ENCODE assay signal across 8 cellular contexts in the genomic region with DNA sequence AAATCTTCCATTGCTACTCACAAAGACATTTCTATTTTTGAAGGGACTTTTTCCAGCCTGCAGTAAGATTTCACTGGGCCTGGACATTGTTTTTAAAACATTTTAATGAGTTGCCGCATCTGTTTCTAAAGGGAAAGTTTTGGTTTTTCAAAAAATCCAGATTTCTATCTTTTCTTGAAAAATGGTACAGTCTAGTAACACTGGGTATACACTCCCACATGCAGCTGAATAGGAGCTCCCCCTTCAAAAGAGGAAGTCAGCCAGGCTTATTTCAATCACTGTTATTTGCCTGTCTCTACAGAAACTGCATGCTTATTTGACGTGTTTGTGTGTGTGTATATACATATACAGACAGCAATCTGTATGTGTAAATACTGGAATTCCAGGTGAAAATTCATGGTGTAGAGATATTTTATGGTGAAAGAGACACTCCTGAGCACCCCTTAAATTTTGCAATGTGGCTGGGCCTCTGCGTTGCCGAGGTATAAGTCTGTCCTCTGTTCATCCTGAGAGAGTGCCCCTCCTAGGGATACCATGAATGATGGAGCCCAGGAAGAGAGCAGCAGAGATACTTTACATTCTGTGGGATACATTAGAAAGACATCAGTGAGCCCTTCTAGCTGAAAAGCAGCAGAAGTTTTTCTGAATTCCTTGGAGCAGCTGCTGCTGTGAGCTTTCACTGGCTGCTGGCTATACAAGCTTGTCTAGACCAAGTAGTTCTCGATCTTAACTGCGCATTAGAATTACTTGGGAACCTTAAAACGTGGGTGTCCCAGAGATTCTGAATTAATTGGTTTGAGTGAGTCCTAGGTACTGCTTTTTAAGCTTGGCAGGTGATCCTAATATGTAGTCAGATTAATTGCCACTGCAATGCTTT.
DNase-seq lines count a peak whose midpoint lies in the region; ATAC-seq and TF ChIP-seq lines count a peak whose summit lies in the region.

No MANE protein-coding gene starts in this region.

- H3K36me3 ChIP-seq in WERI-Rb-1, result no peaks in the 10 kb centered on the region

- peak overlapping the region; percentile 8 for H3K4me3 Mint-ChIP-seq in memory B cell

- no peak overlapping the region for H3K27ac ChIP-seq in WERI-Rb-1

- no peaks in the 10 kb centered on the region for H3K9me3 Mint-ChIP-seq in memory B cell

- H3K4me3 ChIP-seq in WERI-Rb-1 (ENCODE audit: low read depth, low read length), result no peak overlapping the region

- peak; percentile 60 to 73 for DNase-seq in NOMO-1 (lab: John Stamatoyannopoulos, UW; ENCODE audit: unreplicated experiment in 2 of 2)
- peak in 1 of 2 donors; percentile 25 for DNase-seq in memory B cell (ENCODE audit: low spot score in 2 of 2)
- no peak for DNase-seq in NCI-H1105 (lab: John Stamatoyannopoulos, UW)
- DNase-seq in NCI-H82 treated with DMSO at 0.1 percent for 48 hours (lab: John Stamatoyannopoulos, UW; ENCODE audit: unreplicated experiment), result no peak
- no peak for DNase-seq in UCSD-AML1 (lab: John Stamatoyannopoulos, UW; ENCODE audit: unreplicated experiment)
- DNase-seq in WERI-Rb-1, result no peak

- H3K9me3 ChIP-seq in WERI-Rb-1 (ENCODE audit: severe bottlenecking), result no peaks in the 10 kb centered on the region

- no peaks in the 10 kb centered on the region for H3K27me3 ChIP-seq in WERI-Rb-1 (ENCODE audit: insufficient read depth, low read depth, severe bottlenecking)

- TF ChIP-seq CTCF in WERI-Rb-1 (IDR thresholded peaks at IDR 0.05; ENCODE audit: low read depth, low read length), result no peak

- H3K36me3 Mint-ChIP-seq in memory B cell, result no peaks in the 10 kb centered on the region

- peaks cover 9% of the 10 kb centered on the region for H3K4me1 Mint-ChIP-seq in memory B cell

- peaks cover 1% of the 10 kb centered on the region for H3K27me3 Mint-ChIP-seq in memory B cell

- H3K27ac Mint-ChIP-seq in memory B cell, result peak overlapping the region; percentile 25

- ATAC-seq in GM18519 (IDR thresholded peaks at IDR 0.05; ENCODE audit: low FRiP score, unreplicated experiment) (peak; percentile 85), HG02588 (IDR thresholded peaks at IDR 0.05; ENCODE audit: unreplicated experiment) (peak; percentile 83), memory B cell (ENCODE audit: low read depth) (peak; percentile 99)

Comparison
In these comparisons a context has a peak if more than half of its experiments do, and no peak if none do; other contexts are left out.
1. DNase-seq: peak in NOMO-1 (2 of 2); none in NCI-H1105 (single experiment), NCI-H82 treated with DMSO at 0.1 percent for 48 hours (single experiment), UCSD-AML1 (single experiment) and WERI-Rb-1 (single experiment).
2. Peak in every context shown above with its lines, with median percentiles within 50 percentile points of each other: ATAC-seq.